ENCODE assay signal across 3 cellular contexts in genomic region chr12:93839076-93839475, GRCh38.
A peak's percentile ranks its signal among the peaks of the same experiment; 100 is the strongest.
TF ChIP-seq lines count a peak whose summit lies in the region.

No MANE protein-coding gene starts in this region.

TF ChIP-seq in GM23338, 12 proteins besides CTCF, POLR2A, EP300 and RAD21:
- TF ChIP-seq POLR2AphosphoS5 (IDR thresholded peaks at IDR 0.05; ENCODE audit: low read depth) = no peak
- no peak for TF ChIP-seq ZNF114 (CRISPR knock-in tag; IDR thresholded peaks at IDR 0.05)
- TF ChIP-seq ZNF331 (CRISPR knock-in tag; IDR thresholded peaks at IDR 0.05; ENCODE audit: low read depth) = no peak

TF ChIP-seq in SK-N-SH, 30 proteins besides CTCF, POLR2A, EP300 and RAD21:
- TF ChIP-seq MXI1 (IDR thresholded peaks at IDR 0.05; ENCODE audit: low read depth, low read length) = no peak
- TF ChIP-seq RCOR1 (IDR thresholded peaks at IDR 0.05; ENCODE audit: low read length) = no peak
- peak; percentile 3; the same call in 1 of the 2 replicates for TF ChIP-seq SMC3 (IDR thresholded peaks at IDR 0.05; ENCODE audit: low read depth, low read length)

TF ChIP-seq in GM12891, 5 proteins besides CTCF, POLR2A, EP300 and RAD21:
- TF ChIP-seq POLR2AphosphoS5 (IDR thresholded peaks at IDR 0.05; ENCODE audit: low read depth, low read length) (no peak), TAF1 (IDR thresholded peaks at IDR 0.05; ENCODE audit: low read depth, low read length) (no peak), SPI1 (IDR thresholded peaks at IDR 0.05; ENCODE audit: low read depth, low read length) (no peak), POU2F2 (IDR thresholded peaks at IDR 0.05; ENCODE audit: low read depth, low read length) (no peak), PAX5 (IDR thresholded peaks at IDR 0.05; ENCODE audit: insufficient read depth, low read length, severe bottlenecking) (no peak)
